ENCODE assay signal across 13 cellular contexts in the genomic region with DNA sequence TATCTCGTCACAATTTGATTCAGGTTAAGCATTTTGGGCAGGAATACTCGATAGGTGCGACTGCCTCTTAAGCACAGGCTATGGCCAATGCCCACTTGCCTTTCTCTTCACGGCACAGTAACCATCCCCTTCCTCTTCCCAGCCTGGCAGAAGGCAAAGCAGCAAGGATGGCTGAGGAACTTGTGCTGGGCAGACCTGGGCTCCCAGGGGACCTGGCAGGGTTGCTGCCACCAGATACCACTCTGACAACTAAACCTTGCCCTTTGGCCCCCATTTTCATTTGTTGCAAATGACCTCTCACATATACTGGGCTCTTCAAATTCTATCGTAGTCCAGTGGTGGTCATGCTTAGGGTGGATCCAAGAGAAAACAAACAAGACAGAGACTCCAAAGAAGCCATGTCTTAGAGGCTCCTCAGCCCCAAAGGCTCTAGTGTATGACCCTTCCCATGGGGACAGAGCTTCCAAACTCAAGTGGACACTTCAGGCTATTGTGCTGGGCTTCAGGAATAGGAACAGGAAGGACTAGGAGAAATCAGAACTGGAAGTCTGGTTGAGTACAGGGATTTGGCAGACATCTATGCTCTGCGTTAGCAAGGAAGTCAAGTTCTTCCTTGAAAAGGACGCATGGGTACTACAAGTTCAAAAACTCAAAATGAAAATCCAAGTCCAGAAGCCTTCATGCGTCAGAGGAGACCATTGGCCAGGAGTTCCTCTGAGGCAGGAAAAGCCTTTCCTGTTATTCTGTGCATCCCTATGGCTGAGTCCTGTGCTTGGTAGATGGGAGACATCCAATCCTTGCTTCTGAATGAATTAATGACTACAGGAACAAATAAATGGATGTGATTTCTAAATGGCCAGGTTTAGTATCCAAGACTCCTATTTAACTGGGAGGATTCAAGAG.
DNase-seq lines count a peak whose midpoint lies in the region; ATAC-seq and TF ChIP-seq lines count a peak whose summit lies in the region.
"Had no signal": no experiment of that assay in that cellular context is flagged by ENCODE, and none has a peak within 500 bp of the region (broad histone marks: within the 10 kb centered on the region; RNA-seq: fewer than 3 reads in every experiment).

No MANE protein-coding gene starts in this region.

- H3K4me1 ChIP-seq in GM23248 (ENCODE audit: insufficient read depth) (peaks cover 69% of the 10 kb centered on the region), right atrium auricular region (peaks cover 0 to 76% of the 10 kb centered on the region in 2 donors), gastrocnemius medialis (peaks cover 42 to 68% of the 10 kb centered on the region in 2 donors)

- H3K36me3 ChIP-seq in GM23248 (ENCODE audit: low read depth) (no peaks in the 10 kb centered on the region), right atrium auricular region (no peaks in the 10 kb centered on the region), gastrocnemius medialis (no peaks in the 10 kb centered on the region)

- in situ Hi-C loops in GM23248 (cut with MboI) = no loop called here
- in situ Hi-C loops in gastrocnemius medialis (cut with MboI; ENCODE audit: low sequenced_read_pairs in 4 of 4) = loop anchor here in 2 of 4 donors (5.0 to 10.0 kb wide), 2 partner anchors 62 to 165 kb away; no protein-coding TSS in a partner anchor

- intact Hi-C loops in gastrocnemius medialis (cut with DNase I; ENCODE audit: low total_unique reads) = loop anchor here (2.0 kb wide), 2 partner anchors 35 to 161 kb away; no protein-coding TSS in a partner anchor

- peaks cover 69% of the 10 kb centered on the region for H3F3A ChIP-seq in GM23248 (ENCODE audit: insufficient read depth)

- H3K79me2 ChIP-seq in GM23248 (ENCODE audit: insufficient read depth) = no peaks in the 10 kb centered on the region

- H2AFZ ChIP-seq in GM23248 = peak overlapping the region; percentile 66

- H3K4me3 ChIP-seq in GM23248 (no peak overlapping the region), right atrium auricular region (no peak overlapping the region), gastrocnemius medialis (peak overlapping the region in 1 of 4 donors; percentile 4)

- peaks cover 4% of the 10 kb centered on the region for H3K9me3 Mint-ChIP-seq in activated naive CD8-positive, alpha-beta T cell treated with anti-CD3 and anti-CD28 coated beads, Interleukin-2, amount 10 ng/mL, durations not matched to agents 7 days and 5 days
- H3K9me3 Mint-ChIP-seq: naive B cell had no signal

- no peaks in the 10 kb centered on the region for H3K27me3 Mint-ChIP-seq in activated naive CD8-positive, alpha-beta T cell treated with anti-CD3 and anti-CD28 coated beads, Interleukin-2, amount 10 ng/mL, durations not matched to agents 7 days and 5 days

- H3K27ac ChIP-seq in GM23248 (peak overlapping the region; percentile 99), right atrium auricular region (peak overlapping the region; percentile 91 to 97), gastrocnemius medialis (peak overlapping the region; percentile 83 to 89 (median 84))

- ATAC-seq in activated naive CD8-positive, alpha-beta T cell treated with anti-CD3 and anti-CD28 coated beads, Interleukin-2, amount 10 ng/mL, durations not matched to agents 7 days and 5 days (ENCODE audit: low read depth) = no peak
- ATAC-seq in gastrocnemius medialis (peak; percentile 2 to 4), GM18861 (IDR thresholded peaks at IDR 0.05; ENCODE audit: unreplicated experiment) (no peak)

- H3K4me2 ChIP-seq in GM23248 (ENCODE audit: unreplicated experiment) = peak overlapping the region; percentile 72

- 76% methylated on average over 8 of the region's 8 CpGs for WGBS in GM23248 (ENCODE audit: low coverage in 1 of 2, low lambda C conversion rate in 2 of 2, missing lambda C conversion rate in 2 of 2), 2 experiments

- no peak for TF ChIP-seq POLR2A in gastrocnemius medialis (IDR thresholded peaks at IDR 0.05)

- DNase-seq in GM23248 (peak; percentile 9), right atrium auricular region (ENCODE audit: low spot score) (peak; percentile 70), gastrocnemius medialis (no peak), hepatic stellate cell (ENCODE audit: low spot score) (no peak), NOMO-1 treated with DMSO at 0.1 percent for 48 hours (lab: John Stamatoyannopoulos, UW; ENCODE audit: unreplicated experiment) (no peak), NAMALWA (ENCODE audit: low spot score) (no peak)
- no peak for DNase-seq in activated naive CD8-positive, alpha-beta T cell treated with anti-CD3 and anti-CD28 coated beads, Interleukin-2, amount 10 ng/mL, durations not matched to agents 7 days and 5 days
- DNase-seq: activated CD4-positive, alpha-beta T cell treated with anti-CD3 and anti-CD28 coated beads for 1 hour; effector CD8-positive, alpha-beta T cell; naive B cell; NCI-H1436 treated with DMSO at 0.1 percent for 48 hours; NCI-H82 had no signal

- TF ChIP-seq CTCF in right atrium auricular region (IDR thresholded peaks at IDR 0.05) = no peak
- TF ChIP-seq CTCF in gastrocnemius medialis (IDR thresholded peaks at IDR 0.05 in 4 of 5, conservative IDR thresholded peaks at IDR 0.05 in 1 of 5) = no peak

- peak overlapping the region; percentile 17 for H3K4me3 Mint-ChIP-seq in activated naive CD8-positive, alpha-beta T cell treated with anti-CD3 and anti-CD28 coated beads, Interleukin-2, amount 10 ng/mL, durations not matched to agents 7 days and 5 days

- POLR2A ChIA-PET in activated naive CD8-positive, alpha-beta T cell treated with anti-CD3 and anti-CD28 coated beads, Interleukin-2, amount 10 ng/mL, durations not matched to agents 7 days and 5 days (lab: Charles Lee) = interaction anchor here (1.0 to 2.0 kb wide), 4 partner anchors 8 to 65 kb away, joined by 3 to 9 read pairs (median 8); partner anchors contain the start of gene PLPP1

- peak overlapping the region; percentile 89 for H3K9ac ChIP-seq in GM23248

- H3K36me3 Mint-ChIP-seq in activated naive CD8-positive, alpha-beta T cell treated with anti-CD3 and anti-CD28 coated beads, Interleukin-2, amount 10 ng/mL, durations not matched to agents 7 days and 5 days = peaks cover 3% of the 10 kb centered on the region
- H3K36me3 Mint-ChIP-seq: naive B cell had no signal

- H3K27ac Mint-ChIP-seq in activated naive CD8-positive, alpha-beta T cell treated with anti-CD3 and anti-CD28 coated beads, Interleukin-2, amount 10 ng/mL, durations not matched to agents 7 days and 5 days = peak overlapping the region; percentile 86

- H3K27me3 ChIP-seq in GM23248 (replicated peaks; ENCODE audit: insufficient read depth) = no peaks in the 10 kb centered on the region
- H3K27me3 ChIP-seq in right atrium auricular region = no peaks in the 10 kb centered on the region
- no peaks in the 10 kb centered on the region for H3K27me3 ChIP-seq in gastrocnemius medialis

- H3K4me1 Mint-ChIP-seq in activated naive CD8-positive, alpha-beta T cell treated with anti-CD3 and anti-CD28 coated beads, Interleukin-2, amount 10 ng/mL, durations not matched to agents 7 days and 5 days = peaks cover 39% of the 10 kb centered on the region

- H3K9me3 ChIP-seq in GM23248 (ENCODE audit: low read depth) = no peaks in the 10 kb centered on the region
- H3K9me3 ChIP-seq in right atrium auricular region = no peaks in the 10 kb centered on the region
- no peaks in the 10 kb centered on the region for H3K9me3 ChIP-seq in gastrocnemius medialis

- H3K9me2 ChIP-seq in GM23248 (ENCODE audit: insufficient read depth) = no peaks in the 10 kb centered on the region

- no peaks in the 10 kb centered on the region for H4K20me1 ChIP-seq in GM23248 (ENCODE audit: insufficient read depth)

Comparison
In these comparisons a context has a peak if more than half of its experiments do, and no peak if none do; other contexts are left out.
1. DNase-seq: peak in GM23248 (single experiment) and right atrium auricular region (single experiment); none in activated naive CD8-positive, alpha-beta T cell treated with anti-CD3 and anti-CD28 coated beads, Interleukin-2, amount 10 ng/mL, durations not matched to agents 7 days and 5 days (single experiment), gastrocnemius medialis (0 of 2), hepatic stellate cell (single experiment), NOMO-1 treated with DMSO at 0.1 percent for 48 hours (single experiment) and NAMALWA (single experiment).
2. ATAC-seq: peak in gastrocnemius medialis (2 of 2); none in activated naive CD8-positive, alpha-beta T cell treated with anti-CD3 and anti-CD28 coated beads, Interleukin-2, amount 10 ng/mL, durations not matched to agents 7 days and 5 days (single experiment) and GM18861 (single experiment).
3. Peak in every context shown above with its lines, with median percentiles within 50 percentile points of each other: H3K27ac ChIP-seq.